Comparison of ENCODE assay signal across 8 cellular contexts in the genomic region with DNA sequence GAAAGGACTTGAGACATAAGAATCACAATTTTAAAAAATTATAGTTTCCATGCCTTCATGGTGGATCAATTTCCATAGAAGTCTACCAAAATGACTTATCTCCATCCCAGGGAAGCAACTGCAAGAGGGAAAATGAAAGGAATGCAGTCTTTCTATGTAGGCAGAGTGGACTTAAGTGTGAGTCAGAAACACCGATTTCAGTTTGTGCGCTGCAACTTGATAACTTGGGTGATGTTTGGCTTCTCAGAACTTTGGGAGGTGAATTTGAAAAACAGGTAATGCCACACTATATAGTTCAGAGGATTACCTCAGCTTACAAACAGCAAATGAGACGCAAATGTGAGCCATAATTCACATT. TPM values are rescaled to one million over a fixed set of nuclear protein-coding genes. Genes with fewer than 3 reads are reported as not detected.
DNase-seq lines count a peak whose midpoint lies in the region; ATAC-seq lines count a peak whose summit lies in the region.

No MANE protein-coding gene starts in this region.

- ATAC-seq in GM19023 (IDR thresholded peaks at IDR 0.05; ENCODE audit: unreplicated experiment) (no peak), HG03097 (IDR thresholded peaks at IDR 0.05; ENCODE audit: low FRiP score, unreplicated experiment) (no peak)

- DNase-seq in ACHN (peak; percentile 64), caudate nucleus (lab: John Stamatoyannopoulos, UW) (no peak), middle frontal gyrus (ENCODE audit: extremely low spot score, low spot score) (no peak)
- DNase-seq in activated CD8-positive, alpha-beta memory T cell treated with anti-CD3 and anti-CD28 coated beads, Interleukin-2, amount 50 U/mL, for 4 hours: no peak

- H3K27me3 Mint-ChIP-seq in IgD-negative memory B cell: no peaks in the 10 kb centered on the region

- H3K9ac ChIP-seq in muscle layer of colon (ENCODE audit: low read length): peak overlapping the region; percentile 29

- H3K36me3 ChIP-seq in muscle layer of colon (ENCODE audit: insufficient read depth, low read length): no peaks in the 10 kb centered on the region

- H3K9me3 Mint-ChIP-seq in IgD-negative memory B cell: no peaks in the 10 kb centered on the region

- peak overlapping the region in 1 of 2 donors; percentile 76 for H3K4me3 ChIP-seq in muscle layer of colon (ENCODE audit: low read depth in 1 of 2, low read length in 2 of 2)

- H3K4me1 ChIP-seq in muscle layer of colon (ENCODE audit: insufficient read depth, low read length): peaks cover 11% of the 10 kb centered on the region

- H3K27ac Mint-ChIP-seq in IgD-negative memory B cell: peak overlapping the region; percentile 95 to 100 (median 96)

- H3K9me3 ChIP-seq in muscle layer of colon (ENCODE audit: low read length): no peaks in the 10 kb centered on the region

- H3K4me1 Mint-ChIP-seq in IgD-negative memory B cell: peaks cover 25 to 36% (median 29%) of the 10 kb centered on the region in 3 donors

- H3K4me3 Mint-ChIP-seq in IgD-negative memory B cell: peak overlapping the region; percentile 98 to 100 (median 100)

- in situ Hi-C loops in ACHN (cut with HindIII; ENCODE audit: low pct_ligation_motif_present, low pct_unique_long_range_greater_than_20kb, low sequenced_read_pairs): no loop called here

- H3K27me3 ChIP-seq in muscle layer of colon (ENCODE audit: control insufficient read depth in 1 of 2, insufficient read depth in 2 of 2, low read length in 2 of 2): no peaks in the 10 kb centered on the region

- H3K27ac ChIP-seq in caudate nucleus (ENCODE audit: low read depth, low read length) (peak overlapping the region; percentile 77), muscle layer of colon (ENCODE audit: low read depth, low read length) (peak overlapping the region; percentile 88)

- H3K36me3 Mint-ChIP-seq in IgD-negative memory B cell: no peaks in the 10 kb centered on the region

RNA-seq across cellular contexts. Expression of gene CSNK1G3, which starts 0.7 kb away (rescaled TPM):
- 53.6 TPM for polyA plus RNA-seq in IgD-negative memory B cell
